In genomic region chr7:117119192-117119924, GRCh38 we compare ENCODE assay signal across 8 cellular contexts.
DNase-seq lines count a peak whose midpoint lies in the region; ATAC-seq and TF ChIP-seq lines count a peak whose summit lies in the region.

No MANE protein-coding gene starts in this region.

- intact Hi-C loops in CD14-positive monocyte (cut with micrococcal nuclease) = loop anchor here (2.0 to 10.0 kb wide), 4 partner anchors 125 to 189 kb away; no protein-coding TSS in a partner anchor
- intact Hi-C loops in lower leg skin (cut with DNase I; ENCODE audit: low total_unique reads) = loop anchor here (5.0 kb wide), 1 partner anchor 132 kb away; no protein-coding TSS in a partner anchor

- peaks cover 0 to 2% (median 0%) of the 10 kb centered on the region in 3 donors for H3K27me3 Mint-ChIP-seq in CD14-positive monocyte (ENCODE audit: low read depth in 3 of 3)

- WGBS in lower leg skin, 2 donors = 14 to 17% methylated on average over 7 of the region's 7 CpGs

- H3K4me1 Mint-ChIP-seq in CD14-positive monocyte = peaks cover under 1% of the 10 kb centered on the region

- TF ChIP-seq POLR2A in lower leg skin (IDR thresholded peaks at IDR 0.05) = no peak

- no peak overlapping the region for H3K4me3 Mint-ChIP-seq in CD14-positive monocyte

- TF ChIP-seq CTCF in CD14-positive monocyte (IDR thresholded peaks at IDR 0.05) (peak; percentile 96), lower leg skin (IDR thresholded peaks at IDR 0.05) (peak in 1 of 3 donors; percentile 60)

- no peak overlapping the region for H3K4me3 ChIP-seq in lower leg skin (ENCODE audit: low read depth, poor library complexity, severe bottlenecking)

- no peak overlapping the region for H3K27ac Mint-ChIP-seq in CD14-positive monocyte

- ATAC-seq in HG03025 (IDR thresholded peaks at IDR 0.05; ENCODE audit: low FRiP score, unreplicated experiment) = no peak

- H3K36me3 Mint-ChIP-seq in CD14-positive monocyte = peaks cover 7 to 8% of the 10 kb centered on the region in 2 donors

- peak; percentile 73 for DNase-seq in CD14-positive monocyte (ENCODE audit: low spot score)
- peak; percentile 72 for DNase-seq in H4 (ENCODE audit: low spot score)
- DNase-seq in NCI-H2227 (lab: John Stamatoyannopoulos, UW; ENCODE audit: unreplicated experiment) = peak; percentile 88
- DNase-seq in activated CD4-positive, alpha-beta T cell treated with anti-CD3 and anti-CD28 coated beads for 4 hours = peak; percentile 76 to 84
- DNase-seq in dermis blood vessel endothelial cell = peak; percentile 92
- peak; percentile 75 to 95 for DNase-seq in lower leg skin (ENCODE audit: low spot score in 2 of 2)
- peak; percentile 67 for DNase-seq in stimulated activated CD8-positive, alpha-beta memory T cell treated with anti-CD3 and anti-CD28 coated beads, Interleukin-12 subunit alpha, Interleukin-12 subunit beta, amount 100 ng/mL, for 1 hour (ENCODE audit: low read depth)

- H3K9me3 Mint-ChIP-seq in CD14-positive monocyte = no peaks in the 10 kb centered on the region
